Comparison of ENCODE assay signal across 9 cellular contexts in genomic region chr11:76512851-76513653, GRCh38.
DNase-seq lines count a peak whose midpoint lies in the region; ATAC-seq, FAIRE-seq and TF ChIP-seq lines count a peak whose summit lies in the region.
"Had no signal": no experiment of that assay in that cellular context is flagged by ENCODE, and none has a peak within 500 bp of the region (broad histone marks: within the 10 kb centered on the region; RNA-seq: fewer than 3 reads in every experiment).

No MANE protein-coding gene starts in this region.

- H3K27ac ChIP-seq in OCI-LY1 (ENCODE audit: low read depth, low read length, poor library complexity, severe bottlenecking) (no peak overlapping the region), small intestine (ENCODE audit: low read depth in 1 of 2, low read length in 1 of 2) (no peak overlapping the region)
- H3K27ac ChIP-seq: BLaER1 treated with 17β-estradiol and CSF1 and Interleukin-3, amounts not matched to agents 10 nM and 100 nM had no signal

- H3K27me3 ChIP-seq in OCI-LY1 (ENCODE audit: insufficient read depth, low read length) (no peaks in the 10 kb centered on the region), small intestine (ENCODE audit: control insufficient read depth in 2 of 2, insufficient read depth in 2 of 2, low read length in 2 of 2) (no peaks in the 10 kb centered on the region)
- H3K27me3 ChIP-seq: BLaER1 treated with 17β-estradiol and CSF1 and Interleukin-3, amounts not matched to agents 10 nM and 100 nM had no signal

- no peak overlapping the region for H3K4me2 ChIP-seq in OCI-LY1 (ENCODE audit: low read length)

- DNase-seq in NCI-H2107 treated with DMSO at 0.1 percent for 48 hours (lab: John Stamatoyannopoulos, UW; ENCODE audit: unreplicated experiment), result peak; percentile 18
- DNase-seq in NCI-H2107 (lab: John Stamatoyannopoulos, UW), result no peak
- peak; percentile 42 for DNase-seq in epithelial cell of esophagus (ENCODE audit: low read depth)
- DNase-seq in small intestine, result peak; percentile 6
- DNase-seq in effector CD8-positive, alpha-beta T cell (lab: John Stamatoyannopoulos, UW), result no peak

- ATAC-seq in HG02763 (IDR thresholded peaks at IDR 0.05; ENCODE audit: unreplicated experiment), result no peak
- ATAC-seq in HG02759 (IDR thresholded peaks at IDR 0.05; ENCODE audit: unreplicated experiment), result no peak

- H3F3A ChIP-seq in OCI-LY1 (ENCODE audit: insufficient read depth, low read length), result no peaks in the 10 kb centered on the region

- FAIRE-seq in small intestine (lab: Jason Lieb, UNC), result peak; percentile 26

- no peak overlapping the region for H3K9ac ChIP-seq in OCI-LY1 (ENCODE audit: low read length)

- peaks cover 5% of the 10 kb centered on the region; the same call in 1 of the 2 replicates for H3K36me3 ChIP-seq in OCI-LY1 (ENCODE audit: insufficient read depth, low read length)
- peaks cover 2 to 4% of the 10 kb centered on the region in 2 donors for H3K36me3 ChIP-seq in small intestine (ENCODE audit: control insufficient read depth in 2 of 2, insufficient read depth in 2 of 2, low read length in 2 of 2)

- TF ChIP-seq CTCF in OCI-LY1 (IDR thresholded peaks at IDR 0.05; ENCODE audit: low read length) (peak; percentile 38; the same call in 1 of the 2 replicates), epithelial cell of esophagus (IDR thresholded peaks at IDR 0.05; ENCODE audit: insufficient read depth, low read depth, low read length, missing control alignments) (peak; percentile 20)

- no peaks in the 10 kb centered on the region for H4K20me1 ChIP-seq in OCI-LY1 (ENCODE audit: insufficient read depth, low read length)

- H3K79me2 ChIP-seq in OCI-LY1 (ENCODE audit: insufficient read depth, low read length), result no peaks in the 10 kb centered on the region

- H3K4me1 ChIP-seq in OCI-LY1 (ENCODE audit: insufficient read depth, low read length, severe bottlenecking) (no peaks in the 10 kb centered on the region), small intestine (ENCODE audit: control insufficient read depth in 2 of 2, insufficient read depth in 1 of 2, low read depth in 1 of 2, low read length in 1 of 2) (no peaks in the 10 kb centered on the region)

- no peaks in the 10 kb centered on the region for H3K9me2 ChIP-seq in OCI-LY1 (ENCODE audit: low read depth, low read length)

- WGBS in small intestine, 3 donors, result 76 to 91% (median 85%) methylated on average over 1 of the region's 1 CpG

- H3K4me3 ChIP-seq in OCI-LY1 (ENCODE audit: low read depth, low read length, poor library complexity, severe bottlenecking) (no peak overlapping the region), epithelial cell of esophagus (ENCODE audit: low read length) (no peak overlapping the region), small intestine (ENCODE audit: low read depth in 1 of 2, low read length in 2 of 2) (no peak overlapping the region)
- H3K4me3 ChIP-seq: BLaER1 treated with 17β-estradiol and CSF1 and Interleukin-3, amounts not matched to agents 10 nM and 100 nM had no signal

- H2AFZ ChIP-seq in OCI-LY1 (ENCODE audit: low read length), result no peak overlapping the region

- H3K9me3 ChIP-seq in OCI-LY1 (ENCODE audit: low read length) (no peaks in the 10 kb centered on the region), small intestine (ENCODE audit: control insufficient read depth, low read depth) (no peaks in the 10 kb centered on the region)

Comparison
In these comparisons a context has a peak if more than half of its experiments do, and no peak if none do; other contexts are left out.
1. DNase-seq: peak in NCI-H2107 treated with DMSO at 0.1 percent for 48 hours (single experiment), epithelial cell of esophagus (single experiment) and small intestine (single experiment); none in NCI-H2107 (single experiment) and effector CD8-positive, alpha-beta T cell (single experiment).